ENCODE assay signal across 22 cellular contexts in the genomic region with DNA sequence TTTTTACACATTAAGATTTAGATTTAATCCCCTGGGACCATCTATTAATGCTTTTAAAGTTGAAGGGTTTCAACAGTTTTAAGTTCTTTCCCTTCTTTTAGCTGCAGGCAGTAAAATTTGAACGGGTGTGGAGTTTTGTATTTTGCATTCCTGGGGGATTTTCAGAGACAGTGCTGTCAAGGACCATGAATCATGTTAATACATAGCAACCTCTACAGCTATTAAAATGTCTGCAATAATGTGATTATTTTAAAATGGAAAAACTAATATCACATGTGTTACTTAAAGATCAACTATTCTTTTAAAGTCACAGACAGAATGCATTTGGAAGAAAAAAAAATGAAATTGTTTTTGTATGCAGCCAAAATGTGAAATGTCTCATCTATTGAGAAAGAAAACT. TPM values are rescaled to one million over a fixed set of nuclear protein-coding genes. Genes with fewer than 3 reads are reported as not detected.
DNase-seq lines count a peak whose midpoint lies in the region; ATAC-seq, FAIRE-seq and TF ChIP-seq lines count a peak whose summit lies in the region.
"Had no signal": no experiment of that assay in that cellular context is flagged by ENCODE, and none has a peak within 500 bp of the region (broad histone marks: within the 10 kb centered on the region; RNA-seq: fewer than 3 reads in every experiment).

No MANE protein-coding gene starts in this region.

- peak overlapping the region; percentile 60 for H3K27ac Mint-ChIP-seq in astrocyte (ENCODE audit: unreplicated experiment)
- peak overlapping the region; percentile 35 for H3K27ac Mint-ChIP-seq in osteocyte (ENCODE audit: unreplicated experiment)
- no peak overlapping the region for H3K27ac Mint-ChIP-seq in progenitor cell of endocrine pancreas
- H3K27ac Mint-ChIP-seq: B cell; CD4-positive, alpha-beta memory T cell had no signal

- intact Hi-C loops in esophagus muscularis mucosa (cut with DNase I): loop anchor here (10.0 kb wide), 1 partner anchor 51 kb away; no protein-coding TSS in a partner anchor

- TF ChIP-seq CTCF in astrocyte (IDR thresholded peaks at IDR 0.05; ENCODE audit: insufficient read depth, low read depth, low read length): no peak
- TF ChIP-seq CTCF in osteocyte (IDR thresholded peaks at IDR 0.05): no peak
- TF ChIP-seq CTCF in progenitor cell of endocrine pancreas (IDR thresholded peaks at IDR 0.05; ENCODE audit: unreplicated experiment): no peak
- no peak for TF ChIP-seq CTCF in esophagus muscularis mucosa (IDR thresholded peaks at IDR 0.05)

- H3K36me3 Mint-ChIP-seq in astrocyte (ENCODE audit: low read depth, unreplicated experiment): no peaks in the 10 kb centered on the region
- H3K36me3 Mint-ChIP-seq in osteocyte (ENCODE audit: unreplicated experiment): no peaks in the 10 kb centered on the region
- no peaks in the 10 kb centered on the region for H3K36me3 Mint-ChIP-seq in progenitor cell of endocrine pancreas (ENCODE audit: insufficient read depth)
- H3K36me3 Mint-ChIP-seq in activated T-cell treated with anti-CD3 and anti-CD28 coated beads, Interleukin-2, amount 50 U/mL, for 4 hours (ENCODE audit: insufficient read depth): no peaks in the 10 kb centered on the region
- H3K36me3 Mint-ChIP-seq: CD4-positive, alpha-beta memory T cell had no signal

- 0 to 2% methylated on average over 1 of the region's 1 CpG for WGBS in GM23248 (ENCODE audit: low coverage in 1 of 2, low lambda C conversion rate in 2 of 2, missing lambda C conversion rate in 2 of 2), 2 experiments
- WGBS in esophagus muscularis mucosa: 39% methylated on average over 1 of the region's 1 CpG

- no peak for TF ChIP-seq EP300 in esophagus muscularis mucosa (IDR thresholded peaks at IDR 0.05)

- no peak for FAIRE-seq in astrocyte (lab: Jason Lieb, UNC)
- FAIRE-seq: D721Med, G401.6, GM12892, GM19239 had no signal

- H4K20me1 ChIP-seq in GM23248 (ENCODE audit: insufficient read depth) (no peaks in the 10 kb centered on the region), astrocyte (ENCODE audit: insufficient read depth, low read length) (no peaks in the 10 kb centered on the region)

- H3K9me3 Mint-ChIP-seq in astrocyte (ENCODE audit: unreplicated experiment) (no peaks in the 10 kb centered on the region), osteocyte (ENCODE audit: unreplicated experiment) (no peaks in the 10 kb centered on the region), progenitor cell of endocrine pancreas (ENCODE audit: low read depth) (no peaks in the 10 kb centered on the region)
- no peaks in the 10 kb centered on the region for H3K9me3 Mint-ChIP-seq in activated T-cell treated with anti-CD3 and anti-CD28 coated beads, Interleukin-2, amount 50 U/mL, for 4 hours

- H3K27ac ChIP-seq in GM23248: no peak overlapping the region
- H3K27ac ChIP-seq in astrocyte (ENCODE audit: low read depth, low read length): no peak overlapping the region
- no peak overlapping the region for H3K27ac ChIP-seq in esophagus muscularis mucosa (replicated peaks in 1 of 4)
- H3K27ac ChIP-seq: C4-2B, HL-60 had no signal

- no peak overlapping the region for H3K4me2 ChIP-seq in GM23248 (ENCODE audit: unreplicated experiment)
- H3K4me2 ChIP-seq in astrocyte (ENCODE audit: low read length): no peak overlapping the region

- DNase-seq in GM23248 (no peak), astrocyte (ENCODE audit: low read depth) (no peak), left kidney (ENCODE audit: low read depth, low spot score) (peak; percentile 57), osteocyte (ENCODE audit: extremely low spot score, unreplicated experiment) (no peak), progenitor cell of endocrine pancreas (ENCODE audit: low spot score, unreplicated experiment) (no peak), esophagus muscularis mucosa (ENCODE audit: extremely low spot score) (no peak)
- DNase-seq in activated T-cell treated with anti-CD3 and anti-CD28 coated beads, Interleukin-2, amount 50 U/mL, for 4 hours: no peak
- DNase-seq: 8988T; ACHN; CD4-positive, alpha-beta memory T cell; DMS153; DMS79 treated with DMSO at 0.1 percent for 48 hours; EL; HCEC 1CT had no signal

- H3K27me3 ChIP-seq in GM23248 (replicated peaks; ENCODE audit: insufficient read depth): peaks cover 61% of the 10 kb centered on the region
- H3K27me3 ChIP-seq in astrocyte (ENCODE audit: insufficient read depth, low read length): no peaks in the 10 kb centered on the region
- peaks cover 0 to 9% (median 0%) of the 10 kb centered on the region in 4 donors for H3K27me3 ChIP-seq in esophagus muscularis mucosa

- no peaks in the 10 kb centered on the region for H3F3A ChIP-seq in GM23248 (ENCODE audit: insufficient read depth)

- H3K4me1 ChIP-seq in GM23248 (ENCODE audit: insufficient read depth): no peaks in the 10 kb centered on the region
- no peaks in the 10 kb centered on the region for H3K4me1 ChIP-seq in astrocyte (ENCODE audit: insufficient read depth, low read length)
- no peaks in the 10 kb centered on the region for H3K4me1 ChIP-seq in esophagus muscularis mucosa

- H2AFZ ChIP-seq in GM23248 (0 out of 2 replicates have a peak overlapping the region, but pooled peaks have one; percentile 13), astrocyte (ENCODE audit: low read depth, low read length) (no peak overlapping the region)

- H3K27me3 Mint-ChIP-seq in astrocyte (ENCODE audit: low read depth, unreplicated experiment): peaks cover 12% of the 10 kb centered on the region
- peaks cover 17% of the 10 kb centered on the region for H3K27me3 Mint-ChIP-seq in osteocyte (ENCODE audit: unreplicated experiment)
- peaks cover 50% of the 10 kb centered on the region for H3K27me3 Mint-ChIP-seq in progenitor cell of endocrine pancreas
- H3K27me3 Mint-ChIP-seq in activated T-cell treated with anti-CD3 and anti-CD28 coated beads, Interleukin-2, amount 50 U/mL, for 4 hours (ENCODE audit: low read depth): peaks cover 5% of the 10 kb centered on the region
- H3K27me3 Mint-ChIP-seq: CD4-positive, alpha-beta memory T cell had no signal

- H3K4me1 Mint-ChIP-seq in astrocyte (ENCODE audit: low read depth, unreplicated experiment) (peaks cover 2% of the 10 kb centered on the region), osteocyte (ENCODE audit: unreplicated experiment) (peaks cover 33% of the 10 kb centered on the region), progenitor cell of endocrine pancreas (ENCODE audit: low read depth) (peaks cover 14% of the 10 kb centered on the region)
- H3K4me1 Mint-ChIP-seq in activated T-cell treated with anti-CD3 and anti-CD28 coated beads, Interleukin-2, amount 50 U/mL, for 4 hours (ENCODE audit: low read depth): no peaks in the 10 kb centered on the region
- H3K4me1 Mint-ChIP-seq: B cell; CD4-positive, alpha-beta memory T cell had no signal

- H3K79me2 ChIP-seq in GM23248 (ENCODE audit: insufficient read depth) (no peaks in the 10 kb centered on the region), astrocyte (ENCODE audit: insufficient read depth, low read length) (no peaks in the 10 kb centered on the region)

- H3K4me3 Mint-ChIP-seq in astrocyte (ENCODE audit: unreplicated experiment) (no peak overlapping the region), osteocyte (ENCODE audit: unreplicated experiment) (no peak overlapping the region), progenitor cell of endocrine pancreas (ENCODE audit: low read depth) (no peak overlapping the region)
- H3K4me3 Mint-ChIP-seq in activated T-cell treated with anti-CD3 and anti-CD28 coated beads, Interleukin-2, amount 50 U/mL, for 4 hours: no peak overlapping the region
- H3K4me3 Mint-ChIP-seq: B cell; CD4-positive, alpha-beta memory T cell had no signal

- no peak for TF ChIP-seq POLR2A in esophagus muscularis mucosa (IDR thresholded peaks at IDR 0.05; ENCODE audit: low read depth)

- H3K9me3 ChIP-seq in GM23248 (ENCODE audit: low read depth): no peaks in the 10 kb centered on the region
- H3K9me3 ChIP-seq in astrocyte (ENCODE audit: insufficient read depth, low read depth, low read length): no peaks in the 10 kb centered on the region
- no peaks in the 10 kb centered on the region for H3K9me3 ChIP-seq in esophagus muscularis mucosa

- H3K36me3 ChIP-seq in GM23248 (ENCODE audit: low read depth) (no peaks in the 10 kb centered on the region), astrocyte (ENCODE audit: insufficient read depth, low read length) (no peaks in the 10 kb centered on the region), esophagus muscularis mucosa (no peaks in the 10 kb centered on the region)

- no peaks in the 10 kb centered on the region for H3K9me2 ChIP-seq in GM23248 (ENCODE audit: insufficient read depth)

- H3K9ac ChIP-seq in GM23248 (no peak overlapping the region), astrocyte (ENCODE audit: low read length) (no peak overlapping the region)

- in situ Hi-C loops in GM23248 (cut with MboI): loop anchor here (25.0 kb wide), 1 partner anchor 514 kb away; no protein-coding TSS in a partner anchor

- ATAC-seq in GM21390 (IDR thresholded peaks at IDR 0.05; ENCODE audit: unreplicated experiment): no peak
- ATAC-seq in activated T-cell treated with anti-CD3 and anti-CD28 coated beads, Interleukin-2, amount 50 U/mL, for 4 hours: no peak

- no peak overlapping the region for H3K4me3 ChIP-seq in GM23248
- no peak overlapping the region for H3K4me3 ChIP-seq in astrocyte (ENCODE audit: insufficient read depth, low read depth, low read length)
- no peak overlapping the region for H3K4me3 ChIP-seq in esophagus muscularis mucosa

RNA-seq across cellular contexts. Expression of gene ZNF521, which starts 21.5 kb away (rescaled TPM):
- total RNA-seq in GM23248 (2014; rRNA removed; shearing (Covaris generic)): 12.1 and 17.9 TPM in 2 replicates
- 6.3 and 7.8 TPM in 2 replicates for polyA plus RNA-seq in GM23248 (2016; fragmentation: Nextera tagmentation; extraction: Ambion mirVana)
- total RNA-seq in astrocyte: 43.0 and 48.0 TPM in 2 replicates
- total RNA-seq in osteocyte: 52.2 and 57.1 TPM in 2 replicates
- 39.1 and 41.4 TPM in 2 replicates for total RNA-seq in progenitor cell of endocrine pancreas
- 10 to 100 TPM; 15.6 to 20.6 (median 16.9) TPM for total RNA-seq in esophagus muscularis mucosa
- total RNA-seq in activated T-cell treated with anti-CD3 and anti-CD28 coated beads, Interleukin-2, amount 50 U/mL, for 4 hours: under 1 TPM; 0.15 to 0.33 (median 0.16) TPM
- total RNA-seq: CD4-positive, alpha-beta memory T cell had no signal
- polyA plus RNA-seq: CD4-positive, alpha-beta memory T cell had no signal
